In genomic region chr6:83057705-83058321, GRCh38 we compare ENCODE assay signal across 1 cellular context.
TF ChIP-seq lines count a peak whose summit lies in the region.

No MANE protein-coding gene starts in this region.

TF ChIP-seq in HepG2, 621 proteins besides CTCF, POLR2A, EP300 and RAD21 (continued from another document):
- no peak for TF ChIP-seq THAP7 (CRISPR knock-in tag; IDR thresholded peaks at IDR 0.05)
- TF ChIP-seq ZBTB46 (CRISPR knock-in tag; IDR thresholded peaks at IDR 0.05; ENCODE audit: borderline replicate concordance), result no peak
- peak; percentile 24 for TF ChIP-seq ASH2L (IDR thresholded peaks at IDR 0.05; ENCODE audit: insufficient read length, low read depth, low read length)
- peak; percentile 71 for TF ChIP-seq SMC3 (IDR thresholded peaks at IDR 0.05; ENCODE audit: low read length)
